Comparison of ENCODE assay signal across 8 cellular contexts in the genomic region with DNA sequence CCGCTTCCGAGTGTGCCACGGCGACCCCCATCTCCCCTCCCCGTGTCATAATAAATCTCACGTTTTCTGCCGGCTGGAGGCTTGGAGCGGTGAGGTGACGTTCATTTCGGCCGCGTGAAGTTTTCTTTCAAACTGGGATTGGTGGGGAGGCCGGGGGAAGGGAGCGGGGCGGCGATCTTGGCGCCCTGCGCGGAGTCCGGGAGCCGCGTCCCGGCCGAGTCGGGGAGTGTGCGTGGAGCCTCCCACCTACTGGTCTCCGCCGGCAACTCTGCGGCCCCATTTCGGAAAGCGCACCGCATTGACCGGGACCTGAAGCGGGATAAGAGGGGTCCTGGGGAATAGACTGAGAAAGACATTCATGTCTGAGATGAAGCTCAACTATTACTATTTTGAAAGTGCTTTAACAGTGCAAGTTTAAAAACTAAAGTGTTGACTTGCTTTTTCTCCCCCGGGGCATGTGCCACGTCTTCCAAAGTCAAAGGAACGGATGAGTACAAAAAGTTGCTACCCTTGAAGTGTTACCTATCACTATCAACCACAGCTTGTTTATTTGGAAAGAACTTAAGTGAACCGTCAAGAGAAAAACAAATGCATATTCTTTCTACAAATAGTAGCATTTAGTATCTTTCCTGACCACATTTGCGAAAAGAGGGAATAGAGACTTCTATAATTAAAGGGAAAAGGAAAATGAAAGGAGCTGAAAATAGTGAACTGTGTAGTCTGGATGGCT. TPM values are rescaled to one million over a fixed set of nuclear protein-coding genes. Genes with fewer than 3 reads are reported as not detected.
A peak's percentile ranks its signal among the peaks of the same experiment; 100 is the strongest.
DNase-seq lines count a peak whose midpoint lies in the region; TF ChIP-seq lines count a peak whose summit lies in the region.

No MANE protein-coding gene starts in this region.

- DNase-seq in activated effector memory CD4-positive, alpha-beta T cell treated with anti-CD3 and anti-CD28 coated beads, Interleukin-2, amount 50 U/mL, for 16 hours = peak; percentile 78
- DNase-seq in activated effector memory CD4-positive, alpha-beta T cell treated with Interleukin-2 at 50 U/mL for 16 hours = no peak
- peak; percentile 75 for DNase-seq in HCEC 1CT
- peak; percentile 50 for DNase-seq in MM.1S
- DNase-seq in activated CD4-positive, alpha-beta T cell treated with anti-CD3 and anti-CD28 coated beads, Interleukin-2, amount 50 U/mL, for 48 hours = peak; percentile 14 to 17
- peak in 1 of 2 donors; percentile 81 for DNase-seq in suprapubic skin (ENCODE audit: low spot score in 2 of 2)

- TF ChIP-seq CTCF in MM.1S (IDR thresholded peaks at IDR 0.05; ENCODE audit: low read length) = peak; percentile 22
- peak in 1 of 2 donors; percentile 35 for TF ChIP-seq CTCF in suprapubic skin (IDR thresholded peaks at IDR 0.05)

- H3F3A ChIP-seq in MM.1S (ENCODE audit: insufficient read depth, low read length) = peaks cover 14% of the 10 kb centered on the region

- peak overlapping the region; percentile 76 for H2AFZ ChIP-seq in MM.1S (ENCODE audit: low read length)

- H3K79me2 ChIP-seq in MM.1S (ENCODE audit: low read length) = no peaks in the 10 kb centered on the region

- peak overlapping the region; percentile 72 for H3K4me3 ChIP-seq in MM.1S (ENCODE audit: low read length)
- H3K4me3 ChIP-seq in esophagus (ENCODE audit: low read depth in 1 of 2, low read length in 2 of 2) = peak overlapping the region; percentile 84 to 90
- H3K4me3 ChIP-seq in mucosa of rectum (ENCODE audit: low read length in 2 of 2) = peak overlapping the region; percentile 76 to 88
- H3K4me3 ChIP-seq in suprapubic skin = peak overlapping the region; percentile 75

- H3K36me3 ChIP-seq in MM.1S (replicated peaks; ENCODE audit: insufficient read depth, low read length) (no peaks in the 10 kb centered on the region), esophagus (ENCODE audit: control insufficient read depth in 2 of 2, insufficient read depth in 2 of 2, low read length in 1 of 2) (no peaks in the 10 kb centered on the region), mucosa of rectum (ENCODE audit: control insufficient read depth in 2 of 2, insufficient read depth in 2 of 2, low read length in 2 of 2) (no peaks in the 10 kb centered on the region), suprapubic skin (no peaks in the 10 kb centered on the region)

- H3K27me3 ChIP-seq in MM.1S (replicated peaks; ENCODE audit: insufficient read depth, low read length) (no peaks in the 10 kb centered on the region), esophagus (ENCODE audit: control insufficient read depth in 1 of 2, insufficient read depth in 2 of 2, low read length in 2 of 2) (no peaks in the 10 kb centered on the region), mucosa of rectum (ENCODE audit: control insufficient read depth in 2 of 2, insufficient read depth in 2 of 2, low read length in 2 of 2) (no peaks in the 10 kb centered on the region), suprapubic skin (no peaks in the 10 kb centered on the region)

- peaks cover 16% of the 10 kb centered on the region for H3K4me1 ChIP-seq in MM.1S (ENCODE audit: low read length)
- no peaks in the 10 kb centered on the region for H3K4me1 ChIP-seq in esophagus (ENCODE audit: control insufficient read depth in 2 of 2, insufficient read depth in 2 of 2, low read length in 1 of 2)
- H3K4me1 ChIP-seq in mucosa of rectum (ENCODE audit: control insufficient read depth in 2 of 2, insufficient read depth in 2 of 2, low read length in 2 of 2) = peaks cover 0 to 5% of the 10 kb centered on the region in 2 donors
- peaks cover 41% of the 10 kb centered on the region for H3K4me1 ChIP-seq in suprapubic skin

- no peak for TF ChIP-seq EP300 in suprapubic skin (IDR thresholded peaks at IDR 0.05)

- no peaks in the 10 kb centered on the region for H3K9me2 ChIP-seq in MM.1S (replicated peaks; ENCODE audit: insufficient read depth, low read length)

- peak overlapping the region; percentile 81 for H3K9ac ChIP-seq in MM.1S (ENCODE audit: low read length)
- H3K9ac ChIP-seq in mucosa of rectum (ENCODE audit: low read depth in 1 of 2, low read length in 2 of 2) = peak overlapping the region; percentile 77 to 80

- peak overlapping the region; percentile 77 for H3K4me2 ChIP-seq in MM.1S (ENCODE audit: low read depth, low read length)

- 0 to 1% methylated on average over 39 of the region's 39 CpGs for WGBS in esophagus, 2 donors
- WGBS in suprapubic skin = under 1% methylated on average over 14 of the region's 39 CpGs

- no peaks in the 10 kb centered on the region for H4K20me1 ChIP-seq in MM.1S (ENCODE audit: insufficient read depth, low read length)

- H3K9me3 ChIP-seq in MM.1S (replicated peaks; ENCODE audit: insufficient read depth, low read length) (no peaks in the 10 kb centered on the region), esophagus (ENCODE audit: control insufficient read depth in 2 of 2, insufficient read depth in 1 of 2, low read depth in 1 of 2, low read length in 1 of 2) (no peaks in the 10 kb centered on the region), mucosa of rectum (ENCODE audit: control insufficient read depth in 2 of 2, low read length in 2 of 2) (no peaks in the 10 kb centered on the region), suprapubic skin (no peaks in the 10 kb centered on the region)

- no peak for TF ChIP-seq POLR2A in suprapubic skin (IDR thresholded peaks at IDR 0.05)

- H3K27ac ChIP-seq in MM.1S (ENCODE audit: low read length) (peak overlapping the region; percentile 66; the same call in 1 of the 2 replicates), esophagus (ENCODE audit: low read depth in 2 of 2, low read length in 1 of 2) (peak overlapping the region; percentile 99), mucosa of rectum (ENCODE audit: low read depth in 2 of 2, low read length in 2 of 2) (peak overlapping the region; percentile 87 to 92), suprapubic skin (peak overlapping the region; percentile 96)

RNA-seq across cellular contexts. Expression of gene IKZF2, which starts 0.8 kb away (rescaled TPM):
- polyA plus RNA-seq in esophagus = 10 to 100 TPM; 11.3 to 11.5 TPM
- 10 to 100 TPM; 38.3 to 95.3 (median 66.5) TPM for total RNA-seq in suprapubic skin
